In genomic region chr2:12921321-12921720, GRCh38 we compare ENCODE assay signal across 25 cellular contexts.
"Had no signal": no experiment of that assay in that cellular context is flagged by ENCODE, and none has a peak within 500 bp of the region (broad histone marks: within the 10 kb centered on the region; RNA-seq: fewer than 3 reads in every experiment).

No MANE protein-coding gene starts in this region.

- H3K27me3 ChIP-seq: testis, uterus had no signal

- H3K4me1 ChIP-seq: uterus had no signal

- H3K9me3 ChIP-seq: lower lobe of right lung, mucosa of descending colon, testis, uterus had no signal

- H3K4me3 ChIP-seq: lower lobe of right lung, mucosa of descending colon, testis, uterus had no signal

- ATAC-seq: activated CD4-positive, CD25-positive, alpha-beta regulatory T cell treated with anti-CD3 and anti-CD28 coated beads, Interleukin-2, amount 50 U/mL, for 24 hours; activated naive CD8-positive, alpha-beta T cell treated with anti-CD3 and anti-CD28 coated beads, Interleukin-2, amount 50 U/mL, for 24 hours; esophagus mucosa; left lobe of liver; lower lobe of right lung; mucosa of descending colon; sciatic nerve; stimulated activated naive B cell treated with anti-CD40 and anti-IgM and Interleukin-4, amounts not matched to agents 10 μg/mL and 1 μg/mL and 100 μg/mL, for 72 hours had no signal

- H3K27ac ChIP-seq: lower lobe of right lung, testis, uterus, VCaP had no signal

- DNase-seq: activated CD4-positive, alpha-beta memory T cell treated with anti-CD3 and anti-CD28 coated beads, Interleukin-2, amount 10 ng/mL, durations not matched to agents 7 days and 5 days; activated CD4-positive, alpha-beta T cell treated with anti-CD3 and anti-CD28 coated beads, Interleukin-2, amount 10 ng/mL, durations not matched to agents 24 days and 14 days; activated gamma-delta T cell; activated naive CD4-positive, alpha-beta T cell treated with anti-CD3 and anti-CD28 coated beads, Interleukin-2, amount 50 U/mL, for 16 hours; activated naive CD8-positive, alpha-beta T cell treated with anti-CD3 and anti-CD28 coated beads, Interleukin-2, amount 50 U/mL, for 24 hours; anterior cingulate cortex; caudate nucleus; effector CD4-positive, alpha-beta T cell; kidney; lower lobe of right lung; mesendoderm; mucosa of descending colon; occipital lobe; posterior cingulate gyrus; stimulated activated CD4-positive, alpha-beta T cell treated with anti-CD3 and anti-CD28 coated beads, Interleukin-2, amount 100 ng/mL, for 48 hours; stimulated activated CD8-positive, alpha-beta memory T cell treated with anti-CD3 and anti-CD28 coated beads, Interleukin-4, amount 100 ng/mL, for 48 hours; stimulated activated naive B cell treated with anti-CD40 and anti-IgM and Interleukin-4, amounts not matched to agents 10 μg/mL and 1 μg/mL and 100 μg/mL, for 72 hours; testis; trophoblast cell; uterus had no signal

- H3K36me3 ChIP-seq: lower lobe of right lung, uterus had no signal
